Comparison of ENCODE assay signal across 9 cellular contexts in genomic region chr5:80193421-80193820, GRCh38.
A peak's percentile ranks its signal among the peaks of the same experiment; 100 is the strongest.
DNase-seq lines count a peak whose midpoint lies in the region; ATAC-seq lines count a peak whose summit lies in the region.
"Had no signal": no experiment of that assay in that cellular context is flagged by ENCODE, and none has a peak within 500 bp of the region (broad histone marks: within the 10 kb centered on the region; RNA-seq: fewer than 3 reads in every experiment).

No MANE protein-coding gene starts in this region.

- ATAC-seq in left ventricle myocardium superior (peak; percentile 28), GM18520 (IDR thresholded peaks at IDR 0.05; ENCODE audit: unreplicated experiment) (no peak), HG02763 (IDR thresholded peaks at IDR 0.05; ENCODE audit: unreplicated experiment) (no peak)
- ATAC-seq in stimulated activated naive CD8-positive, alpha-beta T cell treated with anti-CD3 and anti-CD28 coated beads, Interleukin-15, amount 100 ng/mL, for 72 hours, result no peak

- DNase-seq in T-helper 1 cell, result no peak
- DNase-seq in activated CD4-positive, alpha-beta memory T cell treated with anti-CD3 and anti-CD28 coated beads for 36 hours, result no peak
- no peak for DNase-seq in left ventricle myocardium superior
- no peak for DNase-seq in stimulated activated naive CD8-positive, alpha-beta T cell treated with anti-CD3 and anti-CD28 coated beads, Interleukin-15, amount 100 ng/mL, for 72 hours
- no peak for DNase-seq in SW480 (ENCODE audit: low spot score)
- DNase-seq: SIG-M5 had no signal

- no peaks in the 10 kb centered on the region for H3K9me3 Mint-ChIP-seq in T-helper 1 cell treated with Interleukin-12 subunit alpha and Interleukin-12 subunit beta and Interleukin-4 antibody, amounts not matched to agents 30 μg/mL and 1 μg/mL, for 36 hours
- no peaks in the 10 kb centered on the region for H3K9me3 Mint-ChIP-seq in activated CD4-positive, alpha-beta memory T cell treated with anti-CD3 and anti-CD28 coated beads for 36 hours
- H3K9me3 Mint-ChIP-seq in stimulated activated naive CD8-positive, alpha-beta T cell treated with anti-CD3 and anti-CD28 coated beads, Interleukin-15, amount 100 ng/mL, for 72 hours, result no peaks in the 10 kb centered on the region

- peak overlapping the region; percentile 92 for H3K27ac Mint-ChIP-seq in T-helper 1 cell treated with Interleukin-12 subunit alpha and Interleukin-12 subunit beta and Interleukin-4 antibody, amounts not matched to agents 30 μg/mL and 1 μg/mL, for 36 hours
- peak overlapping the region; percentile 92 for H3K27ac Mint-ChIP-seq in activated CD4-positive, alpha-beta memory T cell treated with anti-CD3 and anti-CD28 coated beads for 36 hours
- peak overlapping the region; percentile 85 to 95 for H3K27ac Mint-ChIP-seq in stimulated activated naive CD8-positive, alpha-beta T cell treated with anti-CD3 and anti-CD28 coated beads, Interleukin-15, amount 100 ng/mL, for 72 hours

- CTCF ChIA-PET in activated CD4-positive, alpha-beta memory T cell treated with anti-CD3 and anti-CD28 coated beads for 36 hours (lab: Charles Lee), result interaction anchor here (0.6 to 6.2 kb wide), 8 partner anchors 10 to 110 kb away, joined by 3 to 46 read pairs (median 4); no protein-coding TSS in a partner anchor

- H3K36me3 Mint-ChIP-seq in T-helper 1 cell treated with Interleukin-12 subunit alpha and Interleukin-12 subunit beta and Interleukin-4 antibody, amounts not matched to agents 30 μg/mL and 1 μg/mL, for 36 hours (ENCODE audit: low read depth), result peaks cover 22% of the 10 kb centered on the region
- peaks cover 13% of the 10 kb centered on the region for H3K36me3 Mint-ChIP-seq in activated CD4-positive, alpha-beta memory T cell treated with anti-CD3 and anti-CD28 coated beads for 36 hours

- H3K4me3 Mint-ChIP-seq in T-helper 1 cell treated with Interleukin-12 subunit alpha and Interleukin-12 subunit beta and Interleukin-4 antibody, amounts not matched to agents 30 μg/mL and 1 μg/mL, for 36 hours, result peak overlapping the region; percentile 38
- H3K4me3 Mint-ChIP-seq in activated CD4-positive, alpha-beta memory T cell treated with anti-CD3 and anti-CD28 coated beads for 36 hours, result peak overlapping the region; percentile 61
- H3K4me3 Mint-ChIP-seq in stimulated activated naive CD8-positive, alpha-beta T cell treated with anti-CD3 and anti-CD28 coated beads, Interleukin-15, amount 100 ng/mL, for 72 hours, result peak overlapping the region; percentile 78 to 89

- intact Hi-C loops in activated CD4-positive, alpha-beta memory T cell treated with anti-CD3 and anti-CD28 coated beads for 36 hours (cut with micrococcal nuclease), result loop anchor here (5.0 kb wide), 1 partner anchor 201 kb away; the partner anchor contains the start of gene MTX3
- intact Hi-C loops in left ventricle myocardium superior (cut with micrococcal nuclease), result no loop called here

- H3K4me1 Mint-ChIP-seq in T-helper 1 cell treated with Interleukin-12 subunit alpha and Interleukin-12 subunit beta and Interleukin-4 antibody, amounts not matched to agents 30 μg/mL and 1 μg/mL, for 36 hours (ENCODE audit: low read depth), result peaks cover 66% of the 10 kb centered on the region
- H3K4me1 Mint-ChIP-seq in activated CD4-positive, alpha-beta memory T cell treated with anti-CD3 and anti-CD28 coated beads for 36 hours (ENCODE audit: low read depth), result peaks cover 77% of the 10 kb centered on the region
- peaks cover 96% of the 10 kb centered on the region for H3K4me1 Mint-ChIP-seq in stimulated activated naive CD8-positive, alpha-beta T cell treated with anti-CD3 and anti-CD28 coated beads, Interleukin-15, amount 100 ng/mL, for 72 hours

- POLR2A ChIA-PET in activated CD4-positive, alpha-beta memory T cell treated with anti-CD3 and anti-CD28 coated beads for 36 hours (lab: Charles Lee), result interaction anchor here (0.7 to 5.3 kb wide), 10 partner anchors 8 to 61 kb away, joined by 3 to 70 read pairs (median 4); partner anchors contain the start of gene SERINC5

- H3K27me3 Mint-ChIP-seq in T-helper 1 cell treated with Interleukin-12 subunit alpha and Interleukin-12 subunit beta and Interleukin-4 antibody, amounts not matched to agents 30 μg/mL and 1 μg/mL, for 36 hours (ENCODE audit: low read depth), result no peaks in the 10 kb centered on the region
- no peaks in the 10 kb centered on the region for H3K27me3 Mint-ChIP-seq in activated CD4-positive, alpha-beta memory T cell treated with anti-CD3 and anti-CD28 coated beads for 36 hours
- no peaks in the 10 kb centered on the region for H3K27me3 Mint-ChIP-seq in stimulated activated naive CD8-positive, alpha-beta T cell treated with anti-CD3 and anti-CD28 coated beads, Interleukin-15, amount 100 ng/mL, for 72 hours
